Comparison of ENCODE assay signal across 14 cellular contexts in genomic region chr20:49148601-49149000, GRCh38.
"Had no signal": no experiment of that assay in that cellular context is flagged by ENCODE, and none has a peak within 500 bp of the region (broad histone marks: within the 10 kb centered on the region; RNA-seq: fewer than 3 reads in every experiment).

No MANE protein-coding gene starts in this region.

- H3K4me3 Mint-ChIP-seq: dendritic cell treated with granulocyte-macrophage colony-stimulating factor and Interleukin-4, amounts not matched to agents 40 ng/mL and 50 ng/mL, for 4 days; immature natural killer cell; naive thymus-derived CD8-positive, alpha-beta T cell; stimulated activated naive CD8-positive, alpha-beta T cell treated with anti-CD3 and anti-CD28 coated beads, Interleukin-15, Interleukin-2, amounts not matched to agents 100 ng/mL and 50 ng/mL, for 24 hours had no signal

- H3K4me1 ChIP-seq: testis had no signal

- H3K27me3 ChIP-seq: testis had no signal

- H3K4me3 ChIP-seq: lung, psoas muscle, testis had no signal

- H3K27ac Mint-ChIP-seq: dendritic cell treated with granulocyte-macrophage colony-stimulating factor and Interleukin-4, amounts not matched to agents 40 ng/mL and 50 ng/mL, for 4 days; stimulated activated naive CD8-positive, alpha-beta T cell treated with anti-CD3 and anti-CD28 coated beads, Interleukin-15, Interleukin-2, amounts not matched to agents 100 ng/mL and 50 ng/mL, for 24 hours had no signal

- ATAC-seq: naive thymus-derived CD8-positive, alpha-beta T cell had no signal

- H3K27ac ChIP-seq: psoas muscle, testis, VCaP had no signal

- DNase-seq: activated CD4-positive, alpha-beta T cell treated with anti-CD3 and anti-CD28 coated beads for 4 hours; activated CD8-positive, alpha-beta memory T cell treated with anti-CD3 and anti-CD28 coated beads for 24 hours; activated effector memory CD4-positive, alpha-beta T cell treated with Interleukin-2 at 50 U/mL for 16 hours; cerebellar nuclear complex; immature natural killer cell; naive thymus-derived CD8-positive, alpha-beta T cell; nucleus accumbens; psoas muscle; stimulated activated CD4-positive, alpha-beta T cell treated with anti-CD3 and anti-CD28 coated beads, Interleukin-2, amount 100 ng/mL, for 48 hours; testis had no signal

- H3K27me3 Mint-ChIP-seq: dendritic cell treated with granulocyte-macrophage colony-stimulating factor and Interleukin-4, amounts not matched to agents 40 ng/mL and 50 ng/mL, for 4 days; naive thymus-derived CD8-positive, alpha-beta T cell; stimulated activated naive CD8-positive, alpha-beta T cell treated with anti-CD3 and anti-CD28 coated beads, Interleukin-15, Interleukin-2, amounts not matched to agents 100 ng/mL and 50 ng/mL, for 24 hours had no signal

- H3K9me3 Mint-ChIP-seq: dendritic cell treated with granulocyte-macrophage colony-stimulating factor and Interleukin-4, amounts not matched to agents 40 ng/mL and 50 ng/mL, for 4 days; immature natural killer cell; naive thymus-derived CD8-positive, alpha-beta T cell; stimulated activated naive CD8-positive, alpha-beta T cell treated with anti-CD3 and anti-CD28 coated beads, Interleukin-15, Interleukin-2, amounts not matched to agents 100 ng/mL and 50 ng/mL, for 24 hours had no signal

- H3K9me3 ChIP-seq: psoas muscle, testis had no signal
